Comparison of ENCODE assay signal across 29 cellular contexts in the genomic region with DNA sequence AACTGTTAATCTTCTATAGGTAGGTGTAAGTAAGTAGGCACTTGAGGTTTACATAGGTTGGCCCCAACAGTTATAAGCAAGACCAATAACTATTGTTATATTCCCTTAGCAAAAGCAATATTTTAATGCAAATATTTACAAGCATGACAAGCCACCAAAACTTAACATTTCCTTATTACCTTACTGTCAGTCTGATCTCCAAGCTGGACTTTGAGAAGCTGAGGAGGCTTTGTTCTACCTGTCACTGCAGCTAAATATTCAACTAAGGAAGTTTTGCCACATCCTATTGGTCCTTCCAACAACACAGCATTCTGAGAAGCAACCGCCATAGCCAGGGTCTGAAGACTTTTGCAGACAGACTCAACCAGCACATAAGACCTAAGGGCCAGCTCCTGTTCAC.
"Had no signal": no experiment of that assay in that cellular context is flagged by ENCODE, and none has a peak within 500 bp of the region (broad histone marks: within the 10 kb centered on the region; RNA-seq: fewer than 3 reads in every experiment).

No MANE protein-coding gene starts in this region.

- H3K4me1 Mint-ChIP-seq: neural progenitor cell had no signal

- H3K27ac Mint-ChIP-seq: natural killer cell treated with Interleukin-12 subunit alpha and Interleukin-12 subunit beta and Interleukin-15 and Interleukin-18, amount 100 ng/mL, for 72 hours; neural progenitor cell; progenitor cell of endocrine pancreas; stimulated activated effector memory CD8-positive, alpha-beta T cell treated with anti-CD3 and anti-CD28 coated beads, Interleukin-12 subunit alpha, Interleukin-12 subunit beta, amount 100 ng/mL, for 72 hours; stimulated activated naive B cell treated with anti-CD40 and anti-IgM and Interleukin-4, amounts not matched to agents 10 μg/mL and 1 μg/mL and 100 μg/mL, for 72 hours had no signal

- H3K9me3 ChIP-seq: ovary, psoas muscle, right lobe of liver, sigmoid colon, spleen, stomach, thoracic aorta, thyroid gland, tibial nerve, upper lobe of left lung, uterus had no signal

- H3K9me3 Mint-ChIP-seq: naive B cell; naive thymus-derived CD8-positive, alpha-beta T cell; natural killer cell treated with Interleukin-12 subunit alpha and Interleukin-12 subunit beta and Interleukin-15 and Interleukin-18, amount 100 ng/mL, for 72 hours; neural progenitor cell; stimulated activated effector memory CD8-positive, alpha-beta T cell treated with anti-CD3 and anti-CD28 coated beads, Interleukin-12 subunit alpha, Interleukin-12 subunit beta, amount 100 ng/mL, for 72 hours; stimulated activated naive B cell treated with anti-CD40 and anti-IgM and Interleukin-4, amounts not matched to agents 10 μg/mL and 1 μg/mL and 100 μg/mL, for 72 hours; stimulated activated naive CD8-positive, alpha-beta T cell treated with anti-CD3 and anti-CD28 coated beads, Interleukin-15, Interleukin-2, amounts not matched to agents 100 ng/mL and 50 ng/mL, for 24 hours had no signal

- H3K4me3 Mint-ChIP-seq: naive B cell; natural killer cell treated with Interleukin-12 subunit alpha and Interleukin-12 subunit beta and Interleukin-15 and Interleukin-18, amount 100 ng/mL, for 72 hours; neural progenitor cell; stimulated activated effector memory CD8-positive, alpha-beta T cell treated with anti-CD3 and anti-CD28 coated beads, Interleukin-12 subunit alpha, Interleukin-12 subunit beta, amount 100 ng/mL, for 72 hours; stimulated activated naive B cell treated with anti-CD40 and anti-IgM and Interleukin-4, amounts not matched to agents 10 μg/mL and 1 μg/mL and 100 μg/mL, for 72 hours; stimulated activated naive CD8-positive, alpha-beta T cell treated with anti-CD3 and anti-CD28 coated beads, Interleukin-15, Interleukin-2, amounts not matched to agents 100 ng/mL and 50 ng/mL, for 24 hours had no signal

- H3K36me3 ChIP-seq: ovary, uterus had no signal

- DNase-seq: naive B cell; naive thymus-derived CD8-positive, alpha-beta T cell; occipital lobe; ovary; posterior cingulate gyrus; psoas muscle; right cardiac atrium; right lobe of liver; sigmoid colon; spleen; stimulated activated CD4-positive, alpha-beta T cell treated with anti-CD3 and anti-CD28 coated beads, Interleukin-12 subunit alpha, Interleukin-12 subunit beta, amount 100 ng/mL, for 4 hours; stimulated activated CD4-positive, alpha-beta T cell treated with anti-CD3 and anti-CD28 coated beads, Interleukin-1b, Interleukin-23, amount 100 ng/mL, for 48 hours; stimulated activated CD4-positive, alpha-beta T cell treated with anti-CD3 and anti-CD28 coated beads, Interleukin-2, amount 100 ng/mL, for 48 hours; stimulated activated CD4-positive, alpha-beta T cell treated with anti-CD3 and anti-CD28 coated beads, Interleukin-4, amount 100 ng/mL, for 24 hours; stimulated activated naive B cell treated with anti-CD40 and anti-IgM and Interleukin-4, amounts not matched to agents 10 μg/mL and 1 μg/mL and 100 μg/mL, for 72 hours; stimulated activated naive CD4-positive, alpha-beta T cell treated with Interleukin-2 at 50 U/mL for 16 hours; stomach; thyroid gland; trophoblast cell; upper lobe of left lung; uterus had no signal

- H3K27me3 Mint-ChIP-seq: naive B cell; naive thymus-derived CD8-positive, alpha-beta T cell; natural killer cell treated with Interleukin-12 subunit alpha and Interleukin-12 subunit beta and Interleukin-15 and Interleukin-18, amount 100 ng/mL, for 72 hours; progenitor cell of endocrine pancreas; stimulated activated naive B cell treated with anti-CD40 and anti-IgM and Interleukin-4, amounts not matched to agents 10 μg/mL and 1 μg/mL and 100 μg/mL, for 72 hours; stimulated activated naive CD8-positive, alpha-beta T cell treated with anti-CD3 and anti-CD28 coated beads, Interleukin-15, Interleukin-2, amounts not matched to agents 100 ng/mL and 50 ng/mL, for 24 hours had no signal

- H3K27me3 ChIP-seq: neural progenitor cell, ovary, right lobe of liver, sigmoid colon, spleen, stomach, thyroid gland, tibial nerve, upper lobe of left lung, uterus had no signal

- H3K4me3 ChIP-seq: neural progenitor cell, ovary, psoas muscle, right lobe of liver, sigmoid colon, smooth muscle cell, spleen, stomach, thoracic aorta, thyroid gland, tibial nerve, upper lobe of left lung, uterus had no signal

- ATAC-seq: naive thymus-derived CD8-positive, alpha-beta T cell; natural killer cell treated with Interleukin-12 subunit alpha and Interleukin-12 subunit beta and Interleukin-15 and Interleukin-18, amount 100 ng/mL, for 72 hours; psoas muscle; right cardiac atrium; right lobe of liver; stimulated activated effector memory CD8-positive, alpha-beta T cell treated with anti-CD3 and anti-CD28 coated beads, Interleukin-12 subunit alpha, Interleukin-12 subunit beta, amount 100 ng/mL, for 72 hours; stimulated activated naive B cell treated with anti-CD40 and anti-IgM and Interleukin-4, amounts not matched to agents 10 μg/mL and 1 μg/mL and 100 μg/mL, for 72 hours had no signal
